In genomic region chr12:92144045-92144630, GRCh38 we compare ENCODE assay signal across 8 cellular contexts. TPM values are rescaled to one million over a fixed set of nuclear protein-coding genes. Genes with fewer than 3 reads are reported as not detected.
DNase-seq lines count a peak whose midpoint lies in the region; ATAC-seq, FAIRE-seq and TF ChIP-seq lines count a peak whose summit lies in the region.

No MANE protein-coding gene starts in this region.

- peak; percentile 97 for FAIRE-seq in H54 (lab: Jason Lieb, UNC)

- H3K4me1 ChIP-seq in heart right ventricle = peaks cover 0 to 42% (median 18%) of the 10 kb centered on the region in 9 donors
- H3K4me1 ChIP-seq in upper lobe of right lung = peaks cover 13% of the 10 kb centered on the region

- no peak for TF ChIP-seq POLR2A in H54 (IDR thresholded peaks at IDR 0.05; ENCODE audit: low read depth, low read length)

- 0 to 1% (median 1%) methylated on average over 14 of the region's 14 CpGs for WGBS in adipose tissue, 3 donors
- WGBS in heart right ventricle, 2 donors = 0 to 1% methylated on average over 14 of the region's 14 CpGs

- H3K27me3 ChIP-seq in heart right ventricle (no peaks in the 10 kb centered on the region), upper lobe of right lung (no peaks in the 10 kb centered on the region)

- TF ChIP-seq CTCF in heart right ventricle (IDR thresholded peaks at IDR 0.05) (peak; percentile 59 to 86 (median 71)), upper lobe of right lung (IDR thresholded peaks at IDR 0.05) (peak; percentile 71)

- peaks cover 0 to 50% (median 5%) of the 10 kb centered on the region in 9 donors for H3K36me3 ChIP-seq in heart right ventricle
- H3K36me3 ChIP-seq in upper lobe of right lung = peaks cover 35% of the 10 kb centered on the region

- DNase-seq in DMS 273 (lab: John Stamatoyannopoulos, UW; ENCODE audit: unreplicated experiment) (peak; percentile 89), H54 (ENCODE audit: insufficient read length, low spot score) (peak; percentile 71), NCI-H1417 treated with DMSO at 0.1 percent for 48 hours (lab: John Stamatoyannopoulos, UW) (peak; percentile 32), SW480 (ENCODE audit: low spot score) (peak; percentile 94), heart right ventricle (peak; percentile 28 to 84), posterior cingulate gyrus (peak in 6 of 10 donors; percentile 32 to 86 (median 45)), upper lobe of right lung (peak; percentile 67)

- ATAC-seq in heart right ventricle (peak; percentile 40 to 82 (median 65)), upper lobe of right lung (peak; percentile 64)

- peak overlapping the region; percentile 83 to 98 (median 90) for H3K4me3 ChIP-seq in heart right ventricle
- H3K4me3 ChIP-seq in upper lobe of right lung = peak overlapping the region; percentile 73

- intact Hi-C loops in heart right ventricle (cut with DNase I) = loop anchor here (1.0 to 10.0 kb wide), 23 partner anchors 101 to 762 kb away; no protein-coding TSS in a partner anchor
- intact Hi-C loops in posterior cingulate gyrus (cut with DNase I) = loop anchor here (5.0 kb wide), 4 partner anchors 107 to 762 kb away; no protein-coding TSS in a partner anchor
- intact Hi-C loops in upper lobe of right lung (cut with DNase I) = no loop called here

- H3K9me3 ChIP-seq in heart right ventricle (no peaks in the 10 kb centered on the region), upper lobe of right lung (no peaks in the 10 kb centered on the region)

- H3K27ac ChIP-seq in adipose tissue (ENCODE audit: low read depth, low read length) (peak overlapping the region; percentile 89), heart right ventricle (peak overlapping the region; percentile 84 to 99 (median 98)), upper lobe of right lung (peak overlapping the region; percentile 99)

RNA-seq across cellular contexts. Expression of gene BTG1, which starts 1.5 kb away (rescaled TPM):
- polyA plus RNA-seq in adipose tissue = 10 to 100 TPM; 60.7 to 89.4 (median 71.2) TPM
- 100 to 1,000 TPM in 2 of 10 donors, 10 to 100 TPM in 8; 54.4 to 127 (median 71.3) TPM for total RNA-seq in heart right ventricle
- 10 to 100 TPM; 20.0 to 33.4 TPM for polyA plus RNA-seq in heart right ventricle
- total RNA-seq in upper lobe of right lung = 163 TPM

Comparison
In these comparisons a context has a peak if more than half of its experiments do, and no peak if none do; other contexts are left out.
1. Peak in every context shown above with its lines: DNase-seq, ATAC-seq, H3K4me3 ChIP-seq and H3K27ac ChIP-seq.
2. DNase-seq: peak in every context shown above with its lines; median percentile 94 in SW480; 89 in DMS 273; 71 in H54; 67 in upper lobe of right lung; 56 in heart right ventricle; 45 in posterior cingulate gyrus; 32 in NCI-H1417 treated with DMSO at 0.1 percent for 48 hours.